Comparison of ENCODE assay signal across 2 cellular contexts in genomic region chr19:1672769-1673644, GRCh38.
TF ChIP-seq lines count a peak whose summit lies in the region.

No MANE protein-coding gene starts in this region.

TF ChIP-seq in SK-N-SH, 30 proteins besides CTCF, POLR2A, EP300 and RAD21:
- TF ChIP-seq FOSL2 (IDR thresholded peaks at IDR 0.05; ENCODE audit: borderline replicate concordance, low read depth) (no peak), MAX (IDR thresholded peaks at IDR 0.05; ENCODE audit: low read depth) (no peak), NRF1 (IDR thresholded peaks at IDR 0.05; ENCODE audit: low read depth, low read length) (no peak)

TF ChIP-seq in SK-N-SH treated with all-trans-retinoic acid at 6 μM for 48 hours, 23 proteins besides CTCF, POLR2A, EP300 and RAD21:
- TF ChIP-seq ARNTL (CRISPR knock-in tag; IDR thresholded peaks at IDR 0.05; ENCODE audit: borderline replicate concordance, low read depth): no peak
- TF ChIP-seq OSR1 (CRISPR knock-in tag; IDR thresholded peaks at IDR 0.05): no peak
- TF ChIP-seq SNAI2 (CRISPR knock-in tag; IDR thresholded peaks at IDR 0.05): no peak
- TF ChIP-seq ZNF565 (CRISPR knock-in tag; conservative IDR thresholded peaks at IDR 0.05; ENCODE audit: low read depth): no peak
- no peak for TF ChIP-seq ZFP30 (CRISPR knock-in tag; IDR thresholded peaks at IDR 0.05)
- TF ChIP-seq TOX (CRISPR knock-in tag; IDR thresholded peaks at IDR 0.05; ENCODE audit: borderline replicate concordance): no peak
- no peak for TF ChIP-seq TCF4 (CRISPR knock-in tag; IDR thresholded peaks at IDR 0.05; ENCODE audit: borderline replicate concordance)
